Comparison of ENCODE assay signal across 1 cellular context in the genomic region with DNA sequence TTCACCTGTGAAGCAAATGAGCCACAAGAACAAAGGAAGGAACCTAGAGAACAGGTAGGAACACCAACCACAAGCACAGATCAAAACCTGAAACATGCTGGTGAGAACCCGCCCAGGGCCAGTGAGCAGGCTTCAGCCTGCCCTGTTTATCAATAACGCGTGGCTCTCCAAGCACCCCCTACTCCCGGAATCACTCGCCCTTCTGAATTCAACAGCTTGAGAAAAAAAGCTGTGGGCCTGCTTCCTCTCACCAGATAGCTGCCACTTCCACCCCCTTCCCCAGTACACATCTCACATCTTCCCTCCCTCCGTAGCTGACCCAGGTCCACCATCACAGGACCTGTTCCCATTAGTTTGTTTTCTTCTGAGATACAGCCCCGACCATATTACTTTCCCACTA.
A peak's percentile ranks its signal among the peaks of the same experiment; 100 is the strongest.
TF ChIP-seq lines count a peak whose summit lies in the region.

No MANE protein-coding gene starts in this region.

TF ChIP-seq in GM12878, 131 proteins besides CTCF, POLR2A, EP300 and RAD21 (continued from another document):
- TF ChIP-seq, protein P1, sequence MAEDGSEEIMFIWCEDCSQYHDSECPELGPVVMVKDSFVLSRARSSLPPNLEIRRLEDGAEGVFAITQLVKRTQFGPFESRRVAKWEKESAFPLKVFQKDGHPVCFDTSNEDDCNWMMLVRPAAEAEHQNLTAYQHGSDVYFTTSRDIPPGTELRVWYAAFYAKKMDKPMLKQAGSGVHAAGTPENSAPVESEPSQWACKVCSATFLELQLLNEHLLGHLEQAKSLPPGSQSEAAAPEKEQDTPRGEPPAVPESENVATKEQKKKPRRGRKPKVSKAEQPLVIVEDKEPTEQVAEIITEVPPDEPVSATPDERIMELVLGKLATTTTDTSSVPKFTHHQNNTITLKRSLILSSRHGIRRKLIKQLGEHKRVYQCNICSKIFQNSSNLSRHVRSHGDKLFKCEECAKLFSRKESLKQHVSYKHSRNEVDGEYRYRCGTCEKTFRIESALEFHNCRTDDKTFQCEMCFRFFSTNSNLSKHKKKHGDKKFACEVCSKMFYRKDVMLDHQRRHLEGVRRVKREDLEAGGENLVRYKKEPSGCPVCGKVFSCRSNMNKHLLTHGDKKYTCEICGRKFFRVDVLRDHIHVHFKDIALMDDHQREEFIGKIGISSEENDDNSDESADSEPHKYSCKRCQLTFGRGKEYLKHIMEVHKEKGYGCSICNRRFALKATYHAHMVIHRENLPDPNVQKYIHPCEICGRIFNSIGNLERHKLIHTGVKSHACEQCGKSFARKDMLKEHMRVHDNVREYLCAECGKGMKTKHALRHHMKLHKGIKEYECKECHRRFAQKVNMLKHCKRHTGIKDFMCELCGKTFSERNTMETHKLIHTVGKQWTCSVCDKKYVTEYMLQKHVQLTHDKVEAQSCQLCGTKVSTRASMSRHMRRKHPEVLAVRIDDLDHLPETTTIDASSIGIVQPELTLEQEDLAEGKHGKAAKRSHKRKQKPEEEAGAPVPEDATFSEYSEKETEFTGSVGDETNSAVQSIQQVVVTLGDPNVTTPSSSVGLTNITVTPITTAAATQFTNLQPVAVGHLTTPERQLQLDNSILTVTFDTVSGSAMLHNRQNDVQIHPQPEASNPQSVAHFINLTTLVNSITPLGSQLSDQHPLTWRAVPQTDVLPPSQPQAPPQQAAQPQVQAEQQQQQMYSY (CRISPR knock-in tag; IDR thresholded peaks at IDR 0.05): no peak
- TF ChIP-seq EED (IDR thresholded peaks at IDR 0.05; ENCODE audit: low read depth): 0 out of 2 replicates have a peak, but pooled peaks have one; percentile 16
